Comparison of ENCODE assay signal across 1 cellular context in the genomic region with DNA sequence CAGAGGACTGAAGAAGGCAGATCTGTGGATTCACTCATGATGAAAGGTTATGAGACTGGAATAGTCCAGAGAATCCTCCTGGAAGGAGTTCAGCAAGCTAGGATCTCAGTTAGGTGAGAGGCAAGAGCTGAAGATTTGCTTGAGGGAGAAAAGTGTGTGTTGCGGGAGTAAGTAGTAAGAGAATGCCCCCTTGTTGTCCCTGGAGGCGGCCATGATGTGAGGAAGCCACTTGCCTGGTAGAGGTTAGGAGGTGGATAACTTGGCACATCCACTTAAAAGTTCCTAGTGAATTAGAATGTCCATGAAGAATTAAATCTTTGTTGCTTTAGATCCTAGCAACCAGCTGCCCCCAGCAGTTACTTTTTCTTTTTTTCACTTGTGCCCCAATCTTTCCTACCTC.
TF ChIP-seq lines count a peak whose summit lies in the region.

No MANE protein-coding gene starts in this region.

TF ChIP-seq in GM23338, 12 proteins besides CTCF, POLR2A, EP300 and RAD21 (continued from another document):
- no peak for TF ChIP-seq ZNF462 (CRISPR knock-in tag; IDR thresholded peaks at IDR 0.05)
